Comparison of ENCODE assay signal across 1 cellular context in genomic region chr16:67105881-67106280, GRCh38.
A peak's percentile ranks its signal among the peaks of the same experiment; 100 is the strongest.
TF ChIP-seq lines count a peak whose summit lies in the region.

No MANE protein-coding gene starts in this region.

TF ChIP-seq in HepG2, 621 proteins besides CTCF, POLR2A, EP300 and RAD21:
- TF ChIP-seq RAD51 (IDR thresholded peaks at IDR 0.05; ENCODE audit: borderline replicate concordance), result peak; percentile 49; the same call in 1 of the 2 replicates
- no peak for TF ChIP-seq TMF1 (CRISPR knock-in tag; IDR thresholded peaks at IDR 0.05; ENCODE audit: low read depth)
